Comparison of ENCODE assay signal across 21 cellular contexts in the genomic region with DNA sequence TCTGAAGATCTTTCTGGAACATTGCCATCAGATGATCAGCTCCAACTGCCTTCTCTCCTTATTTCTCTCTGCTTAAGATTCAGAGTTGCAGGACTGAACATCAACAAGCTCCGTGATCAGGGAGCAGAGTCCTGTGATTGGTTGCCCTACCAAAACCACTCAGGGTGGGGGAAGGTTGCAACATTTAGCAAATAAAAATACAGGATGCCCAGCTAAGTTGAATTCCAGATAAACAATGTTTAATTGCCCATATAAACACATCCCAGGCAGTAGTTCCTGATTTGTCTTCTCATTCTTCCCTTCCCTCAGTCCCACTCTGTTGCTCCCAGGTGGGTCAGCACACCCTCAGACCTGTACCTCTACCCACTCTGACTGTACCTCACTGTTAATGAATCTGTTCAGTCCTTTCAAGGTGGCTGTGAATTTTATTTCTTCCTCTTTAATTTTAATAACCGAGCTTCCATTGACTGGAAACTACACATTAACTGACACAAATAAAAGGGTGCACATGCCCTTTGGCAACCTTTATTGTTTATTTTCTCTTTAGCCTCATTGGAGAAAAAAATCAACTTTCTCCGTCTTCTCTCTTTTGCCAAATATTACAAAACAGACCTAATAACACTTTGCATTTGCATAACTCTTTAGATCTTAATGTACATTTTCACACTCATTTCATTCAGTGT.
"Had no signal": no experiment of that assay in that cellular context is flagged by ENCODE, and none has a peak within 500 bp of the region (broad histone marks: within the 10 kb centered on the region; RNA-seq: fewer than 3 reads in every experiment).

No MANE protein-coding gene starts in this region.

- H3K4me1 ChIP-seq: breast epithelium, upper lobe of right lung had no signal

- H3K27ac ChIP-seq: left ventricle myocardium inferior, stomach, upper lobe of right lung had no signal

- DNase-seq: activated CD4-positive, alpha-beta T cell treated with anti-CD3 and anti-CD28 coated beads, Interleukin-2, amount 10 ng/mL, durations not matched to agents 24 days and 14 days; activated CD8-positive, alpha-beta T cell treated with anti-CD3 and anti-CD28 coated beads, Interleukin-2, amount 10 ng/mL, durations not matched to agents 7 days and 5 days; activated effector memory CD4-positive, alpha-beta T cell treated with Interleukin-2 at 50 U/mL for 16 hours; activated naive CD4-positive, alpha-beta T cell treated with anti-CD3 and anti-CD28 coated beads, Interleukin-2, amount 50 U/mL, for 16 hours; activated T-cell treated with anti-CD3 and anti-CD28 coated beads, Interleukin-2, amount 50 U/mL, for 48 hours; cerebellar nuclear complex; effector CD8-positive, alpha-beta T cell; glutamatergic neuron; kidney; left ventricle myocardium inferior; mucosa of descending colon; naive B cell; ovary; stimulated activated CD4-positive, alpha-beta T cell treated with anti-CD3 and anti-CD28 coated beads, Interleukin-4, amount 100 ng/mL, for 24 hours; stomach; upper lobe of right lung had no signal

- ATAC-seq: activated CD8-positive, alpha-beta T cell treated with anti-CD3 and anti-CD28 coated beads, Interleukin-2, amount 10 ng/mL, durations not matched to agents 7 days and 5 days; esophagus mucosa; mucosa of descending colon; sciatic nerve; stimulated activated effector memory CD8-positive, alpha-beta T cell treated with anti-CD3 and anti-CD28 coated beads, Interleukin-12 subunit alpha, Interleukin-12 subunit beta, amount 100 ng/mL, for 72 hours; upper lobe of right lung had no signal

- H3K36me3 ChIP-seq: breast epithelium, left ventricle myocardium inferior, ovary, stomach, upper lobe of right lung had no signal

- H3K9me3 ChIP-seq: breast epithelium, left ventricle myocardium inferior, mucosa of descending colon, ovary, stomach, upper lobe of right lung had no signal

- H3K27me3 ChIP-seq: breast epithelium, ovary, stomach, upper lobe of right lung had no signal

- H3K4me3 ChIP-seq: breast epithelium, left ventricle myocardium inferior, mucosa of descending colon, ovary, smooth muscle cell, stomach, upper lobe of right lung had no signal
